Comparison of ENCODE assay signal across 19 cellular contexts in genomic region chr3:120410541-120410940, GRCh38. TPM values are rescaled to one million over a fixed set of nuclear protein-coding genes. Genes with fewer than 3 reads are reported as not detected.
A peak's percentile ranks its signal among the peaks of the same experiment; 100 is the strongest.
DNase-seq lines count a peak whose midpoint lies in the region; TF ChIP-seq lines count a peak whose summit lies in the region.
"Had no signal": no experiment of that assay in that cellular context is flagged by ENCODE, and none has a peak within 500 bp of the region (broad histone marks: within the 10 kb centered on the region; RNA-seq: fewer than 3 reads in every experiment).

No MANE protein-coding gene starts in this region.

- H3K9me3 Mint-ChIP-seq in HFFc6 = no peaks in the 10 kb centered on the region
- H3K9me3 Mint-ChIP-seq: CD8-positive, alpha-beta T cell; IgD-negative memory B cell had no signal

- no peak overlapping the region for H3K4me3 Mint-ChIP-seq in HFFc6
- H3K4me3 Mint-ChIP-seq: CD8-positive, alpha-beta T cell; IgD-negative memory B cell had no signal

- no peak for TF ChIP-seq CTCF in HFFc6 (IDR thresholded peaks at IDR 0.05)
- TF ChIP-seq CTCF in RWPE1 (conservative IDR thresholded peaks at IDR 0.05; ENCODE audit: low read depth) = no peak

- peak overlapping the region; percentile 62; the same call in 1 of the 2 replicates for H3K27ac Mint-ChIP-seq in HFFc6
- H3K27ac Mint-ChIP-seq: CD8-positive, alpha-beta T cell; IgD-negative memory B cell had no signal

- no peak overlapping the region for H3K27ac ChIP-seq in RWPE1
- H3K27ac ChIP-seq: HL-60, KMS-11, SJCRH30 had no signal

- POLR2A ChIA-PET in RWPE1 (lab: Yijun Ruan, JAX; ENCODE audit: low non-redundant PET) = no interaction called here

- H3K4me1 Mint-ChIP-seq in HFFc6 (ENCODE audit: low read depth) = peaks cover 39% of the 10 kb centered on the region

- DNase-seq in HFFc6 (no peak), cerebellum (ENCODE audit: low spot score) (peak; percentile 37), fibroblast of peridontal ligament (ENCODE audit: extremely low read depth) (peak; percentile 75), superior temporal gyrus (ENCODE audit: extremely low spot score) (peak; percentile 20), RWPE1 (ENCODE audit: low spot score) (no peak)
- no peak for DNase-seq in activated CD4-positive, alpha-beta T cell treated with anti-CD3 and anti-CD28 coated beads for 48 hours
- DNase-seq in stimulated activated CD4-positive, alpha-beta T cell treated with anti-CD3 and anti-CD28 coated beads, Interleukin-4, amount 100 ng/mL, for 1 hour = no peak
- DNase-seq: Caco-2; CD8-positive, alpha-beta T cell; GDM1; MM.1S; NCI-H2081; NCI-H345; NCI-H510A treated with DMSO at 0.1 percent for 48 hours; PC-3; SJCRH30 had no signal

- peaks cover 62% of the 10 kb centered on the region for H3K36me3 Mint-ChIP-seq in HFFc6 (ENCODE audit: low read depth)
- H3K36me3 Mint-ChIP-seq: CD8-positive, alpha-beta T cell; IgD-negative memory B cell had no signal

- H3K27me3 Mint-ChIP-seq in HFFc6 (ENCODE audit: insufficient read depth) = peaks cover 2% of the 10 kb centered on the region

- CTCF ChIA-PET in RWPE1 (lab: Yijun Ruan, JAX) = no interaction called here

RNA-seq across cellular contexts. Expression of gene FSTL1, which starts 40.3 kb away (rescaled TPM):
- 1,000 to 10,000 TPM; 1,595 to 1,958 (median 1,726) TPM for total RNA-seq in HFFc6 (2021; fragmentation: NEBNext Ultra II Directional; extraction: Animal tissue kit (Norgen Biotek cat#: 25700))
- 66.6 TPM for total RNA-seq in cerebellum

Comparison
In these comparisons a context has a peak if more than half of its experiments do, and no peak if none do; other contexts are left out.
1. DNase-seq: peak in cerebellum (single experiment), fibroblast of peridontal ligament (single experiment) and superior temporal gyrus (single experiment); none in HFFc6 (single experiment), activated CD4-positive, alpha-beta T cell treated with anti-CD3 and anti-CD28 coated beads for 48 hours (single experiment), stimulated activated CD4-positive, alpha-beta T cell treated with anti-CD3 and anti-CD28 coated beads, Interleukin-4, amount 100 ng/mL, for 1 hour (single experiment) and RWPE1 (single experiment).
2. RNA of gene FSTL1, which starts 40.3 kb away (total RNA-seq): 1,595 to 1,958 TPM in HFFc6; 66.6 TPM in cerebellum (single experiment); every median in the first group is over 10 times any median in the second.